32 cellular contexts compared by ENCODE assay signal in the genomic region with DNA sequence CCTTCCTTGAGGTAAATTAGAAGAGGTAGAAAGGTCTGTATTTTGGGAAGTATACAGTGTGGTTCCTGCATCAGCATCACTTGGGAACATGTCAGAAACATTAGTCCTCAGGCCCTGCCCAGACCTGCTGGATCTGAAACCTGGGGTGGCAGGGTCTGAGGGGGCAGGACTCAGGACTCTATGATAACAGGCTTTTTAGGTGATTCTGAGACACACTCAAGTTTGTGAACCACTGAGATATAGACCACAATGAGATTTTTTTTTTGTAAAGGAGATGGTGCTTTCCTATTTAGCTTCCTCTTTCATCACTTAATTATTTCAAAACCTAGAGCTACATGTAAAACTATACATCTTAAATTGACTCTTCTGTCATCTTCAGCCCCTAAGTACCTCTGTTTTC.
DNase-seq lines count a peak whose midpoint lies in the region; ATAC-seq, FAIRE-seq and TF ChIP-seq lines count a peak whose summit lies in the region.
"Had no signal": no experiment of that assay in that cellular context is flagged by ENCODE, and none has a peak within 500 bp of the region (broad histone marks: within the 10 kb centered on the region; RNA-seq: fewer than 3 reads in every experiment).

No MANE protein-coding gene starts in this region.

- no peaks in the 10 kb centered on the region for H3K4me1 ChIP-seq in GM12878 (ENCODE audit: control insufficient read depth, insufficient read depth, low read length)
- H3K4me1 ChIP-seq in body of pancreas = no peaks in the 10 kb centered on the region
- H3K4me1 ChIP-seq: parathyroid adenoma, thyroid gland had no signal

- SMC1A ChIA-PET in GM12878 (lab: Charles Lee; ENCODE audit: uncharacterized antibody, unreplicated experiment) = interaction anchor here (0.6 to 2.4 kb wide), 8 partner anchors 9 to 283 kb away, joined by 3 to 7 read pairs (median 4); no protein-coding TSS in a partner anchor

- CTCF ChIA-PET in GM12878 (lab: Yijun Ruan, JAX) = interaction anchor here (1.0 to 2.1 kb wide), 2 partner anchors 9 to 135 kb away, joined by 3 to 6 read pairs; no protein-coding TSS in a partner anchor

- RAD21 ChIA-PET in GM12878 (lab: Charles Lee; ENCODE audit: unreplicated experiment) = interaction anchor here (0.6 to 2.2 kb wide), 6 partner anchors 28 to 296 kb away, joined by 3 to 17 read pairs (median 3); no protein-coding TSS in a partner anchor

- TF ChIP-seq CTCF in GM20000 (IDR thresholded peaks at IDR 0.05; ENCODE audit: extremely low read depth, missing control alignments) = no peak
- no peak for TF ChIP-seq CTCF in GM12878 (IDR thresholded peaks at IDR 0.05 in 2 of 3, conservative IDR thresholded peaks at IDR 0.05 in 1 of 3; ENCODE audit: control insufficient read depth in 2 of 3, extremely low read depth in 1 of 3, insufficient read depth in 1 of 3, low read depth in 3 of 3, low read length in 3 of 3)
- no peak for TF ChIP-seq CTCF in body of pancreas (IDR thresholded peaks at IDR 0.05)

- POLR2A ChIA-PET in GM12878 (lab: Charles Lee) = interaction anchor here (1.0 kb wide), 1 partner anchor 60 kb away, joined by 5 read pairs; no protein-coding TSS in a partner anchor

- FAIRE-seq in GM12878 (lab: Jason Lieb, UNC) = peak; percentile 76
- FAIRE-seq in GM12892 (lab: Jason Lieb, UNC) = no peak
- FAIRE-seq: GM12891, RCC 7860 had no signal

- BruUV-seq in GM12878 (replicated peaks; lab: Mats Ljungman, UMichigan) = no TSS peak

- TF ChIP-seq POLR2A in GM12878 (IDR thresholded peaks at IDR 0.05; ENCODE audit: low read depth, low read length) (no peak), body of pancreas (IDR thresholded peaks at IDR 0.05) (no peak), GM12892 (IDR thresholded peaks at IDR 0.05; ENCODE audit: low read depth, low read length) (no peak), GM18505 (IDR thresholded peaks at IDR 0.05; ENCODE audit: borderline replicate concordance, extremely low read depth, insufficient read depth, insufficient read length) (no peak)

- H3K4me3 ChIP-seq in GM12878 = no peak overlapping the region
- no peak overlapping the region for H3K4me3 ChIP-seq in body of pancreas
- H3K4me3 ChIP-seq: adrenal gland, thyroid gland had no signal

- ATAC-seq in GM18517 (IDR thresholded peaks at IDR 0.05; ENCODE audit: unreplicated experiment) (peak; percentile 65), HG03135 (IDR thresholded peaks at IDR 0.05; ENCODE audit: unreplicated experiment) (peak; percentile 60), GM12878 (peak; percentile 94), body of pancreas (no peak), GM18505 (IDR thresholded peaks at IDR 0.05; ENCODE audit: unreplicated experiment) (no peak)
- ATAC-seq in activated T-cell treated with anti-CD3 and anti-CD28 coated beads, Interleukin-2, amount 50 U/mL, for 4 hours = no peak
- ATAC-seq: right cardiac atrium; stimulated activated naive CD8-positive, alpha-beta T cell treated with anti-CD3 and anti-CD28 coated beads, Interleukin-15, amount 100 ng/mL, for 72 hours; T-cell had no signal

- no peaks in the 10 kb centered on the region for H3K9me3 Mint-ChIP-seq in activated T-cell treated with anti-CD3 and anti-CD28 coated beads, Interleukin-2, amount 50 U/mL, for 4 hours
- H3K9me3 Mint-ChIP-seq: activated CD4-positive, alpha-beta memory T cell treated with anti-CD3 and anti-CD28 coated beads for 36 hours; stimulated activated naive CD8-positive, alpha-beta T cell treated with anti-CD3 and anti-CD28 coated beads, Interleukin-15, amount 100 ng/mL, for 72 hours had no signal

- H3K27me3 ChIP-seq in GM12878 (replicated peaks in 1 of 2; ENCODE audit: control insufficient read depth in 2 of 2, insufficient read depth in 2 of 2, low read length in 1 of 2) = no peaks in the 10 kb centered on the region
- H3K27me3 ChIP-seq in body of pancreas = no peaks in the 10 kb centered on the region
- H3K27me3 ChIP-seq: adrenal gland, brain microvascular endothelial cell, thyroid gland had no signal

- H2AFZ ChIP-seq in GM12878 (ENCODE audit: control insufficient read depth, low read depth, low read length) = no peak overlapping the region
- H2AFZ ChIP-seq: parathyroid adenoma had no signal

- no peaks in the 10 kb centered on the region for H3K4me1 Mint-ChIP-seq in activated T-cell treated with anti-CD3 and anti-CD28 coated beads, Interleukin-2, amount 50 U/mL, for 4 hours (ENCODE audit: low read depth)
- H3K4me1 Mint-ChIP-seq: T-cell had no signal

- H3K9me3 ChIP-seq in GM12878 (replicated peaks; ENCODE audit: control insufficient read depth, insufficient read depth, low read length) = no peaks in the 10 kb centered on the region
- no peaks in the 10 kb centered on the region for H3K9me3 ChIP-seq in body of pancreas
- H3K9me3 ChIP-seq: adrenal gland, thyroid gland had no signal

- intact Hi-C loops in GM12878 (cut with micrococcal nuclease; ENCODE audit: unreplicated experiment) (no loop called here), body of pancreas (cut with DNase I) (no loop called here)

- H3K79me2 ChIP-seq in GM12878 (ENCODE audit: control insufficient read depth, insufficient read depth, low read length) = no peaks in the 10 kb centered on the region
- H3K79me2 ChIP-seq: parathyroid adenoma had no signal

- no peak overlapping the region for H3K4me3 Mint-ChIP-seq in activated T-cell treated with anti-CD3 and anti-CD28 coated beads, Interleukin-2, amount 50 U/mL, for 4 hours
- H3K4me3 Mint-ChIP-seq: activated CD4-positive, alpha-beta memory T cell treated with anti-CD3 and anti-CD28 coated beads for 36 hours; stimulated activated naive CD8-positive, alpha-beta T cell treated with anti-CD3 and anti-CD28 coated beads, Interleukin-15, amount 100 ng/mL, for 72 hours; T-cell had no signal

- H3K36me3 ChIP-seq in GM12878 (ENCODE audit: control insufficient read depth in 2 of 2, insufficient read depth in 2 of 2, low read length in 1 of 2) (no peaks in the 10 kb centered on the region), body of pancreas (replicated peaks in 1 of 2; ENCODE audit: insufficient read depth in 1 of 2, low read depth in 2 of 2) (no peaks in the 10 kb centered on the region)
- H3K36me3 ChIP-seq: adrenal gland, brain microvascular endothelial cell, thyroid gland had no signal

- no peak for TF ChIP-seq RAD21 in GM12878 (IDR thresholded peaks at IDR 0.05; ENCODE audit: insufficient read depth, low read depth, low read length)

- H3K9ac ChIP-seq in GM12878 (ENCODE audit: control insufficient read depth, insufficient read depth, low read length) = no peak overlapping the region
- H3K9ac ChIP-seq: parathyroid adenoma had no signal

- in situ Hi-C loops in GM12878 (cut with MboI) = no loop called here

- H3K36me3 Mint-ChIP-seq in activated T-cell treated with anti-CD3 and anti-CD28 coated beads, Interleukin-2, amount 50 U/mL, for 4 hours (ENCODE audit: insufficient read depth) = no peaks in the 10 kb centered on the region
- H3K36me3 Mint-ChIP-seq: activated CD4-positive, alpha-beta memory T cell treated with anti-CD3 and anti-CD28 coated beads for 36 hours; T-cell had no signal

- no peaks in the 10 kb centered on the region for H4K20me1 ChIP-seq in GM12878 (ENCODE audit: control insufficient read depth, insufficient read depth)

- DNase-seq in GM20000 (ENCODE audit: low spot score) = peak; percentile 4
- DNase-seq in GM12878 (ENCODE audit: low read depth, low spot score) = peak; percentile 36
- no peak for DNase-seq in body of pancreas
- DNase-seq in GM12892 (ENCODE audit: insufficient read length) = no peak
- DNase-seq in activated T-cell treated with anti-CD3 and anti-CD28 coated beads, Interleukin-2, amount 50 U/mL, for 4 hours = no peak
- DNase-seq: activated CD4-positive, alpha-beta memory T cell treated with anti-CD3 and anti-CD28 coated beads for 36 hours; activated CD8-positive, alpha-beta memory T cell treated with anti-CD3 and anti-CD28 coated beads, Interleukin-2, amount 50 U/mL, for 48 hours; adrenal gland; brain microvascular endothelial cell; Calu3; DND-41; effector CD4-positive, alpha-beta T cell; KBM-7; mammary epithelial cell; MM.1S; NCI-H1417 treated with DMSO at 0.1 percent for 48 hours; NCI-H510A; NK-92 treated with Interleukin-12 subunit alpha and Interleukin-12 subunit beta, amount 100 ng/mL, for 24 hours; right cardiac atrium; stimulated activated CD4-positive, alpha-beta T cell treated with anti-CD3 and anti-CD28 coated beads, Interleukin-12 subunit alpha, Interleukin-12 subunit beta, amount 100 ng/mL, for 4 hours; stimulated activated CD4-positive, alpha-beta T cell treated with anti-CD3 and anti-CD28 coated beads, Interleukin-4, amount 100 ng/mL, for 24 hours; stimulated activated naive CD8-positive, alpha-beta T cell treated with anti-CD3 and anti-CD28 coated beads, Interleukin-15, amount 100 ng/mL, for 72 hours; T-cell; thyroid gland had no signal

- no peak overlapping the region for H3K4me2 ChIP-seq in GM12878 (ENCODE audit: control insufficient read depth, insufficient read depth)

- H3K27ac ChIP-seq in GM12878 (ENCODE audit: control insufficient read depth, insufficient read depth) (no peak overlapping the region), body of pancreas (no peak overlapping the region)
- H3K27ac ChIP-seq: adrenal gland, brain microvascular endothelial cell, C4-2B, epithelial cell of prostate, parathyroid adenoma, thyroid gland had no signal

- TF ChIP-seq EP300 in GM12878 (IDR thresholded peaks at IDR 0.05; ENCODE audit: borderline replicate concordance in 1 of 2, control insufficient read depth in 1 of 2, low read depth in 2 of 2, low read length in 2 of 2) = peak in 1 of 2 experiments; percentile 60; a peak in 2 of 4 replicates

- no peaks in the 10 kb centered on the region for H3K27me3 Mint-ChIP-seq in activated T-cell treated with anti-CD3 and anti-CD28 coated beads, Interleukin-2, amount 50 U/mL, for 4 hours (ENCODE audit: low read depth)
- H3K27me3 Mint-ChIP-seq: activated CD4-positive, alpha-beta memory T cell treated with anti-CD3 and anti-CD28 coated beads for 36 hours; stimulated activated naive CD8-positive, alpha-beta T cell treated with anti-CD3 and anti-CD28 coated beads, Interleukin-15, amount 100 ng/mL, for 72 hours; T-cell had no signal

TF ChIP-seq in GM12878, 131 proteins besides CTCF, POLR2A, EP300 and RAD21 (continues in another document):
- TF ChIP-seq DPF2 (IDR thresholded peaks at IDR 0.05) (peak; percentile 73; the same call in 1 of the 2 replicates), SUPT20H (IDR thresholded peaks at IDR 0.05; ENCODE audit: borderline replicate concordance, control insufficient read depth, low read depth, low read length) (no peak)

Comparison
In these comparisons a context has a peak if more than half of its experiments do, and no peak if none do; other contexts are left out.
1. ATAC-seq: peak in GM18517 (single experiment), HG03135 (single experiment) and GM12878 (single experiment); none in body of pancreas (single experiment), activated T-cell treated with anti-CD3 and anti-CD28 coated beads, Interleukin-2, amount 50 U/mL, for 4 hours (0 of 2) and GM18505 (single experiment).
2. DNase-seq: peak in GM20000 (single experiment) and GM12878 (single experiment); none in body of pancreas (0 of 4), GM12892 (single experiment) and activated T-cell treated with anti-CD3 and anti-CD28 coated beads, Interleukin-2, amount 50 U/mL, for 4 hours (single experiment).